ENCODE assay signal across 1 cellular context in the genomic region with DNA sequence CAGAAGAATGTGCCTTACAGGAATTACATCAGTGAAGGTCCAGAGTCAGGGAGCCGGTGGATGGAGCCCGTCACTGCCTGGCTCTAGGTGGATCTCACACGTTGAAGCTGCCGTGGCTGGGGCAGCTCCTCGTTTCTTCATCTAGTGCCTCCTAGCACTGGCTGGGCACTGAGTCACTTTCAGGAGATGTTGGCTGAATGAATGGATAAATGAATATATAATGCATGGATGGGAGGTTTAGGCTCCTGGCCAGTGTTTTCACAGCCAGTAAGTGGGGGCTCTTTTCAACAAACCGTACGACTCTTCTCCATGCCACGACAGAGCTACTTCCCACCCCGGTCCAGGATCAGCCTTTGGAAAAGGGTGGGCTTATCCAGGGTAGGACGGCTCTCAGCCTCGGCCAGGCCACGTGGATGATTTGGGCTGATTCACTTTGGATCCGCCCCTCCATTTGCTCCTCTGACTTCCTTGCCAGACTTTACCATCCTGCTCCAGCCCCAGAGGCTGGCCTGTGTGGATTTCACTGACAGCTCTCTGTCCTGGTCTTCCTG.
TF ChIP-seq lines count a peak whose summit lies in the region.

No MANE protein-coding gene starts in this region.

TF ChIP-seq in GM23338, 12 proteins besides CTCF, POLR2A, EP300 and RAD21 (continued from another document):
- TF ChIP-seq REST (IDR thresholded peaks at IDR 0.05; ENCODE audit: unreplicated experiment) (no peak), EZH2 (IDR thresholded peaks at IDR 0.05; ENCODE audit: low read depth, unreplicated experiment) (no peak), EZH2phosphoT487 (IDR thresholded peaks at IDR 0.05; ENCODE audit: unreplicated experiment) (no peak), STAT1 (IDR thresholded peaks at IDR 0.05; ENCODE audit: unreplicated experiment) (no peak), ZNF331 (CRISPR knock-in tag; IDR thresholded peaks at IDR 0.05; ENCODE audit: low read depth) (no peak), ZNF114 (CRISPR knock-in tag; IDR thresholded peaks at IDR 0.05) (no peak), CREB1 (CRISPR knock-in tag; IDR thresholded peaks at IDR 0.05; ENCODE audit: low read depth) (no peak), ZNF462 (CRISPR knock-in tag; IDR thresholded peaks at IDR 0.05) (no peak)
